Comparison of ENCODE assay signal across 22 cellular contexts in genomic region chr14:88209273-88209672, GRCh38.
A peak's percentile ranks its signal among the peaks of the same experiment; 100 is the strongest.
DNase-seq lines count a peak whose midpoint lies in the region; ATAC-seq and TF ChIP-seq lines count a peak whose summit lies in the region.
"Had no signal": no experiment of that assay in that cellular context is flagged by ENCODE, and none has a peak within 500 bp of the region (broad histone marks: within the 10 kb centered on the region; RNA-seq: fewer than 3 reads in every experiment).

No MANE protein-coding gene starts in this region.

- no TSS peak for BruUV-seq in MCF 10A (replicated peaks; lab: Mats Ljungman, UMichigan)

- H3K4me3 Mint-ChIP-seq in IgD-negative memory B cell (peak overlapping the region; percentile 62 to 91 (median 80)), MCF 10A (ENCODE audit: unreplicated experiment) (no peak overlapping the region), chondrocyte (ENCODE audit: unreplicated experiment) (no peak overlapping the region)
- H3K4me3 Mint-ChIP-seq: activated T-helper 17 cell treated with anti-CD3 and anti-CD28 coated beads, Interleukin-2, amount 50 U/mL, for 72 hours; nephron; stimulated activated memory B cell treated with anti-CD40 and anti-IgM and Interleukin-4, amounts not matched to agents 10 μg/mL and 1 μg/mL and 100 μg/mL, for 72 hours had no signal

- no peaks in the 10 kb centered on the region; the same call in 1 of the 2 replicates for H3K9me3 ChIP-seq in BLaER1
- H3K9me3 ChIP-seq: psoas muscle, tibial nerve had no signal

- H3K36me3 Mint-ChIP-seq in IgD-negative memory B cell (peaks cover 2% of the 10 kb centered on the region), MCF 10A (ENCODE audit: insufficient read depth, unreplicated experiment) (no peaks in the 10 kb centered on the region), chondrocyte (ENCODE audit: low read depth) (no peaks in the 10 kb centered on the region)
- H3K36me3 Mint-ChIP-seq: stimulated activated memory B cell treated with anti-CD40 and anti-IgM and Interleukin-4, amounts not matched to agents 10 μg/mL and 1 μg/mL and 100 μg/mL, for 72 hours had no signal

- DNase-seq in NCI-H1930 (lab: John Stamatoyannopoulos, UW) (no peak), MCF 10A (ENCODE audit: unreplicated experiment) (no peak), chondrocyte (ENCODE audit: low spot score) (no peak)
- no peak for DNase-seq in activated CD4-positive, alpha-beta T cell treated with anti-CD3 and anti-CD28 coated beads for 4 hours
- DNase-seq: 8988T; DMS153; effector memory CD4-positive, alpha-beta T cell; KBM-7; mesendoderm; NCI-H2171; NCI-H82; psoas muscle had no signal

- no peaks in the 10 kb centered on the region for H4K20me1 ChIP-seq in BLaER1

- no peaks in the 10 kb centered on the region for H3K36me3 ChIP-seq in BLaER1
- H3K36me3 ChIP-seq: tibial nerve had no signal

- intact Hi-C loops in MCF 10A (cut with micrococcal nuclease) = no loop called here

- H3K4me1 Mint-ChIP-seq in IgD-negative memory B cell = peaks cover 8 to 18% (median 11%) of the 10 kb centered on the region in 3 donors
- H3K4me1 Mint-ChIP-seq in MCF 10A (ENCODE audit: insufficient read depth, unreplicated experiment) = no peaks in the 10 kb centered on the region
- H3K4me1 Mint-ChIP-seq in chondrocyte (ENCODE audit: low read depth) = no peaks in the 10 kb centered on the region
- H3K4me1 Mint-ChIP-seq: activated T-helper 17 cell treated with anti-CD3 and anti-CD28 coated beads, Interleukin-2, amount 50 U/mL, for 72 hours; nephron; stimulated activated memory B cell treated with anti-CD40 and anti-IgM and Interleukin-4, amounts not matched to agents 10 μg/mL and 1 μg/mL and 100 μg/mL, for 72 hours had no signal

- H3K27me3 ChIP-seq in BLaER1 = no peaks in the 10 kb centered on the region

- peak; percentile 85 for ATAC-seq in GM19328 (IDR thresholded peaks at IDR 0.05; ENCODE audit: unreplicated experiment)
- peak; percentile 83 for ATAC-seq in HG02571 (IDR thresholded peaks at IDR 0.05; ENCODE audit: unreplicated experiment)
- ATAC-seq: activated T-helper 17 cell treated with anti-CD3 and anti-CD28 coated beads, Interleukin-2, amount 50 U/mL, for 72 hours; psoas muscle; stimulated activated memory B cell treated with anti-CD40 and anti-IgM and Interleukin-4, amounts not matched to agents 10 μg/mL and 1 μg/mL and 100 μg/mL, for 72 hours had no signal

- H3K27ac Mint-ChIP-seq in IgD-negative memory B cell (peak overlapping the region; percentile 69 to 91 (median 76)), MCF 10A (ENCODE audit: low read depth, unreplicated experiment) (no peak overlapping the region), chondrocyte (ENCODE audit: unreplicated experiment) (no peak overlapping the region)
- H3K27ac Mint-ChIP-seq: activated T-helper 17 cell treated with anti-CD3 and anti-CD28 coated beads, Interleukin-2, amount 50 U/mL, for 72 hours; nephron; stimulated activated memory B cell treated with anti-CD40 and anti-IgM and Interleukin-4, amounts not matched to agents 10 μg/mL and 1 μg/mL and 100 μg/mL, for 72 hours had no signal

- H3K27ac ChIP-seq in BLaER1 = peak overlapping the region; percentile 87
- H3K27ac ChIP-seq: C4-2B, HL-60, psoas muscle, tibial nerve had no signal

- POLR2A ChIA-PET in MCF 10A (lab: Yijun Ruan, JAX) = no interaction called here

- H3K9me3 Mint-ChIP-seq in IgD-negative memory B cell = no peaks in the 10 kb centered on the region
- no peaks in the 10 kb centered on the region for H3K9me3 Mint-ChIP-seq in MCF 10A (ENCODE audit: unreplicated experiment)
- H3K9me3 Mint-ChIP-seq in chondrocyte (ENCODE audit: low read depth) = no peaks in the 10 kb centered on the region
- H3K9me3 Mint-ChIP-seq: activated T-helper 17 cell treated with anti-CD3 and anti-CD28 coated beads, Interleukin-2, amount 50 U/mL, for 72 hours; nephron; stimulated activated memory B cell treated with anti-CD40 and anti-IgM and Interleukin-4, amounts not matched to agents 10 μg/mL and 1 μg/mL and 100 μg/mL, for 72 hours had no signal

- peaks cover 71% of the 10 kb centered on the region for H3K4me1 ChIP-seq in BLaER1
- H3K4me1 ChIP-seq: psoas muscle, tibial nerve had no signal

- no peak for TF ChIP-seq CTCF in MCF 10A (IDR thresholded peaks at IDR 0.05; ENCODE audit: unreplicated experiment)
- TF ChIP-seq CTCF in chondrocyte (IDR thresholded peaks at IDR 0.05) = no peak

- peak overlapping the region; percentile 96 for H3K4me2 ChIP-seq in BLaER1

- peak overlapping the region; percentile 77 for H3K9ac ChIP-seq in BLaER1

- H3K27me3 Mint-ChIP-seq in IgD-negative memory B cell (peaks cover 9% of the 10 kb centered on the region), MCF 10A (ENCODE audit: insufficient read depth, unreplicated experiment) (peaks cover 35% of the 10 kb centered on the region), chondrocyte (ENCODE audit: low read depth) (no peaks in the 10 kb centered on the region)

- H3K4me3 ChIP-seq in BLaER1 = peak overlapping the region; percentile 52
- H3K4me3 ChIP-seq: psoas muscle, tibial nerve had no signal

- CTCF ChIA-PET in MCF 10A (lab: Yijun Ruan, JAX) = interaction anchor here (0.6 kb wide), 1 partner anchor 1128 kb away, joined by 4 read pairs; no protein-coding TSS in a partner anchor

Comparison
In these comparisons a context has a peak if more than half of its experiments do, and no peak if none do; other contexts are left out.
1. H3K27ac Mint-ChIP-seq: peak in IgD-negative memory B cell (3 of 3); none in MCF 10A (single experiment) and chondrocyte (single experiment).
2. H3K4me3 Mint-ChIP-seq: peak in IgD-negative memory B cell (4 of 4); none in MCF 10A (single experiment) and chondrocyte (single experiment).